Comparison of ENCODE assay signal across 9 cellular contexts in genomic region chr10:88091490-88092061, GRCh38.
DNase-seq lines count a peak whose midpoint lies in the region; ATAC-seq and TF ChIP-seq lines count a peak whose summit lies in the region.
"Had no signal": no experiment of that assay in that cellular context is flagged by ENCODE, and none has a peak within 500 bp of the region (broad histone marks: within the 10 kb centered on the region; RNA-seq: fewer than 3 reads in every experiment).

No MANE protein-coding gene starts in this region.

- H3K4me1 ChIP-seq in RWPE2 (ENCODE audit: insufficient read depth, poor library complexity, severe bottlenecking) = peaks cover 21% of the 10 kb centered on the region

- H3K9me3 ChIP-seq in RWPE2 (ENCODE audit: severe bottlenecking) = no peaks in the 10 kb centered on the region

- DNase-seq in RWPE2 (ENCODE audit: low spot score) (no peak), DMS79 treated with DMSO at 0.1 percent for 48 hours (lab: John Stamatoyannopoulos, UW) (no peak), NCI-H510A (lab: John Stamatoyannopoulos, UW) (no peak), GM03348 (ENCODE audit: low spot score) (no peak)
- peak; percentile 76 for DNase-seq in activated naive CD4-positive, alpha-beta T cell treated with anti-CD3 and anti-CD28 coated beads, Interleukin-2, amount 50 U/mL, for 16 hours
- DNase-seq in stimulated activated CD8-positive, alpha-beta memory T cell treated with anti-CD3 and anti-CD28 coated beads, Interleukin-12 subunit alpha, Interleukin-12 subunit beta, amount 100 ng/mL, for 1 hour (ENCODE audit: low read depth) = peak; percentile 37

- TF ChIP-seq CTCF in RWPE2 (IDR thresholded peaks at IDR 0.05; ENCODE audit: poor library complexity, severe bottlenecking) = no peak

- H3K4me3 ChIP-seq in RWPE2 (ENCODE audit: severe bottlenecking) = no peak overlapping the region

- H3K27me3 ChIP-seq in RWPE2 (ENCODE audit: insufficient read depth, poor library complexity, severe bottlenecking) = no peaks in the 10 kb centered on the region

- no peaks in the 10 kb centered on the region for H3K36me3 ChIP-seq in RWPE2 (ENCODE audit: low read depth)

- no peak overlapping the region for H3K27ac ChIP-seq in RWPE2 (ENCODE audit: poor library complexity, severe bottlenecking)

- ATAC-seq in GM18508 (IDR thresholded peaks at IDR 0.05; ENCODE audit: insufficient read depth, unreplicated experiment) (peak; percentile 84), HG02885 (IDR thresholded peaks at IDR 0.05; ENCODE audit: poor library complexity, unreplicated experiment) (peak; percentile 84), RWPE2 (ENCODE audit: low read depth) (peak; percentile 65)
- ATAC-seq: HCT116 had no signal

Comparison
In these comparisons a context has a peak if more than half of its experiments do, and no peak if none do; other contexts are left out.
1. DNase-seq: peak in activated naive CD4-positive, alpha-beta T cell treated with anti-CD3 and anti-CD28 coated beads, Interleukin-2, amount 50 U/mL, for 16 hours (single experiment) and stimulated activated CD8-positive, alpha-beta memory T cell treated with anti-CD3 and anti-CD28 coated beads, Interleukin-12 subunit alpha, Interleukin-12 subunit beta, amount 100 ng/mL, for 1 hour (single experiment); none in RWPE2 (single experiment), DMS79 treated with DMSO at 0.1 percent for 48 hours (single experiment), NCI-H510A (single experiment) and GM03348 (single experiment).
2. Peak in every context shown above with its lines, with median percentiles within 50 percentile points of each other: ATAC-seq.